1 cellular context compared by ENCODE assay signal in genomic region chr1:109901508-109902145, GRCh38.
TF ChIP-seq lines count a peak whose summit lies in the region.

No MANE protein-coding gene starts in this region.

TF ChIP-seq in K562, 482 proteins besides CTCF, POLR2A, EP300 and RAD21 (continued from another document and continues in another):
- TF ChIP-seq REST (CRISPR knock-in tag; IDR thresholded peaks at IDR 0.05; ENCODE audit: low read depth), result no peak
- TF ChIP-seq DMBX1 (CRISPR knock-in tag; IDR thresholded peaks at IDR 0.05; ENCODE audit: borderline replicate concordance), result peak; percentile 53
- no peak for TF ChIP-seq ZNF384 (IDR thresholded peaks at IDR 0.05; ENCODE audit: low read depth, low read length)
- TF ChIP-seq ZBTB26 (CRISPR knock-in tag; IDR thresholded peaks at IDR 0.05), result no peak
- no peak for TF ChIP-seq BRF1 (IDR thresholded peaks at IDR 0.05; ENCODE audit: borderline replicate concordance, extremely low read depth, insufficient read length)
- TF ChIP-seq ZNF699 (CRISPR knock-in tag; IDR thresholded peaks at IDR 0.05; ENCODE audit: insufficient replicate concordance), result no peak
- TF ChIP-seq ATF3 (IDR thresholded peaks at IDR 0.05), result peak; percentile 95
- peak; percentile 85 for TF ChIP-seq ATF3 (CRISPR knock-in tag; conservative IDR thresholded peaks at IDR 0.05)
- TF ChIP-seq ZNF778 (CRISPR knock-in tag; IDR thresholded peaks at IDR 0.05), result no peak
- 0 out of 2 replicates have a peak, but pooled peaks have one; percentile 16 for TF ChIP-seq ELF1 (tag; IDR thresholded peaks at IDR 0.05)
- peak; percentile 87; the same call in 1 of the 2 replicates for TF ChIP-seq ZNF592 (IDR thresholded peaks at IDR 0.05)
- TF ChIP-seq PKNOX1 (IDR thresholded peaks at IDR 0.05), result peak; percentile 89
- no peak for TF ChIP-seq ZNF77 (CRISPR knock-in tag; IDR thresholded peaks at IDR 0.05)
- TF ChIP-seq TFAM (CRISPR knock-in tag; conservative IDR thresholded peaks at IDR 0.05), result no peak
- TF ChIP-seq NCOA4 (IDR thresholded peaks at IDR 0.05; ENCODE audit: partially characterized antibody), result no peak
- TF ChIP-seq KDM1A (IDR thresholded peaks at IDR 0.05), result peak; percentile 67 to 84
- no peak for TF ChIP-seq ZNF740 (CRISPR knock-in tag; IDR thresholded peaks at IDR 0.05)
- no peak for TF ChIP-seq ZNF740 (tag; IDR thresholded peaks at IDR 0.05)
- TF ChIP-seq ZNF253 (CRISPR knock-in tag; conservative IDR thresholded peaks at IDR 0.05), result no peak
- TF ChIP-seq ZNF76 (CRISPR knock-in tag; IDR thresholded peaks at IDR 0.05; ENCODE audit: borderline replicate concordance), result 0 out of 2 replicates have a peak, but pooled peaks have one; percentile 77
- peak in 1 of 2 experiments; percentile 63; a peak in 1 of 4 replicates for TF ChIP-seq ZNF639 (CRISPR knock-in tag; conservative IDR thresholded peaks at IDR 0.05 in 1 of 2, IDR thresholded peaks at IDR 0.05 in 1 of 2)
- TF ChIP-seq POU5F1 (IDR thresholded peaks at IDR 0.05; ENCODE audit: borderline replicate concordance, low read depth, low read length, partially characterized antibody), result no peak
- TF ChIP-seq CCAR2 (IDR thresholded peaks at IDR 0.05; ENCODE audit: low read depth, low read length), result no peak
- no peak for TF ChIP-seq HMGXB4 (CRISPR knock-in tag; IDR thresholded peaks at IDR 0.05)
- TF ChIP-seq BHLHE40 (IDR thresholded peaks at IDR 0.05; ENCODE audit: low read length), result peak; percentile 83
- TF ChIP-seq ZNF165 (CRISPR knock-in tag; IDR thresholded peaks at IDR 0.05; ENCODE audit: borderline replicate concordance), result peak; percentile 59; the same call in 1 of the 2 replicates
- no peak for TF ChIP-seq KLF13 (tag; IDR thresholded peaks at IDR 0.05; ENCODE audit: borderline replicate concordance, low read depth)
- TF ChIP-seq HLTF (IDR thresholded peaks at IDR 0.05), result no peak
- TF ChIP-seq DIDO1 (tag; IDR thresholded peaks at IDR 0.05; ENCODE audit: low read depth), result no peak; the same call in 1 of the 2 replicates
- TF ChIP-seq DLX4 (CRISPR knock-in tag; IDR thresholded peaks at IDR 0.05), result no peak
- peak; percentile 50; the same call in 1 of the 2 replicates for TF ChIP-seq ZNF583 (CRISPR knock-in tag; IDR thresholded peaks at IDR 0.05)
- no peak for TF ChIP-seq ZNF280B (CRISPR knock-in tag; IDR thresholded peaks at IDR 0.05)
- TF ChIP-seq MED1 (CRISPR knock-in tag; IDR thresholded peaks at IDR 0.05; ENCODE audit: borderline replicate concordance), result no peak
- no peak for TF ChIP-seq NELFE (IDR thresholded peaks at IDR 0.05; ENCODE audit: insufficient read depth, insufficient read length)
- TF ChIP-seq MBD1 (CRISPR knock-in tag; IDR thresholded peaks at IDR 0.05), result no peak
- peak; percentile 68; the same call in 1 of the 2 replicates for TF ChIP-seq NR2C1 (IDR thresholded peaks at IDR 0.05)
- no peak; the same call in 1 of the 2 replicates for TF ChIP-seq NR2C1 (tag; IDR thresholded peaks at IDR 0.05)
- TF ChIP-seq MAZ (CRISPR knock-in tag; conservative IDR thresholded peaks at IDR 0.05 in 1 of 2, IDR thresholded peaks at IDR 0.05 in 1 of 2), result peak; percentile 19 to 34; a peak in 1 of 4 replicates
- TF ChIP-seq CBFA2T2 (conservative IDR thresholded peaks at IDR 0.05), result 0 out of 2 replicates have a peak, but pooled peaks have one; percentile 29
- no peak for TF ChIP-seq RNF2 (IDR thresholded peaks at IDR 0.05)
- TF ChIP-seq ZNF232 (CRISPR knock-in tag; IDR thresholded peaks at IDR 0.05), result no peak
